In genomic region chr20:4445780-4446179, GRCh38 we compare ENCODE assay signal across 22 cellular contexts.
DNase-seq lines count a peak whose midpoint lies in the region; ATAC-seq and TF ChIP-seq lines count a peak whose summit lies in the region.
"Had no signal": no experiment of that assay in that cellular context is flagged by ENCODE, and none has a peak within 500 bp of the region (broad histone marks: within the 10 kb centered on the region; RNA-seq: fewer than 3 reads in every experiment).

No MANE protein-coding gene starts in this region.

- no peaks in the 10 kb centered on the region for H3K79me2 ChIP-seq in SK-N-SH (ENCODE audit: insufficient read depth)
- H3K79me2 ChIP-seq in neural progenitor cell (ENCODE audit: low read depth), result no peaks in the 10 kb centered on the region

- no peaks in the 10 kb centered on the region for H3K36me3 Mint-ChIP-seq in neural progenitor cell

- H3K4me3 ChIP-seq in SK-N-SH (ENCODE audit: low read depth in 2 of 2, low read length in 1 of 2) (no peak overlapping the region), neural progenitor cell (no peak overlapping the region)
- H3K4me3 ChIP-seq: GM12878 had no signal

- no peaks in the 10 kb centered on the region for H3K36me3 ChIP-seq in SK-N-SH (replicated peaks in 1 of 2; ENCODE audit: control insufficient read depth in 1 of 2, insufficient read depth in 2 of 2, low read length in 1 of 2)
- H3K36me3 ChIP-seq in neural progenitor cell, result no peaks in the 10 kb centered on the region

- H3K27me3 Mint-ChIP-seq in neural progenitor cell (ENCODE audit: insufficient read depth, low read depth), result peaks cover 11% of the 10 kb centered on the region

- TF ChIP-seq EP300 in SK-N-SH (IDR thresholded peaks at IDR 0.05; ENCODE audit: borderline replicate concordance in 1 of 2, low read depth in 1 of 2, low read length in 1 of 2), result no peak

- peak overlapping the region; percentile 31 for H3K27ac Mint-ChIP-seq in neural progenitor cell
- H3K27ac Mint-ChIP-seq: CD4-positive, alpha-beta T cell had no signal

- H3F3A ChIP-seq in SK-N-SH (replicated peaks; ENCODE audit: insufficient read depth), result peaks cover 46% of the 10 kb centered on the region
- H3F3A ChIP-seq in neural progenitor cell (ENCODE audit: low read depth), result no peaks in the 10 kb centered on the region

- H4K20me1 ChIP-seq in SK-N-SH (ENCODE audit: insufficient read depth) (no peaks in the 10 kb centered on the region), neural progenitor cell (ENCODE audit: low read depth) (no peaks in the 10 kb centered on the region)

- H2AFZ ChIP-seq in SK-N-SH (ENCODE audit: low read depth) (peak overlapping the region; percentile 3; the same call in 1 of the 2 replicates), neural progenitor cell (replicated peaks) (no peak overlapping the region)

- no peak for TF ChIP-seq CTCF in SK-N-SH (IDR thresholded peaks at IDR 0.05)
- no peak for TF ChIP-seq CTCF in neural progenitor cell (IDR thresholded peaks at IDR 0.05)

- no peaks in the 10 kb centered on the region for H3K9me3 ChIP-seq in SK-N-SH
- no peaks in the 10 kb centered on the region for H3K9me3 ChIP-seq in neural progenitor cell (ENCODE audit: low read depth)

- H3K4me2 ChIP-seq in SK-N-SH (no peak overlapping the region), neural progenitor cell (no peak overlapping the region)

- peaks cover 10% of the 10 kb centered on the region for H3K9me3 Mint-ChIP-seq in neural progenitor cell
- H3K9me3 Mint-ChIP-seq: CD4-positive, alpha-beta T cell had no signal

- POLR2A ChIA-PET in SK-N-SH (lab: Yijun Ruan, JAX), result no interaction called here

- DNase-seq in SK-N-SH (no peak), astrocyte of the hippocampus (ENCODE audit: low read depth, low spot score) (peak; percentile 69), neural progenitor cell (ENCODE audit: low spot score) (no peak), SK-N-DZ (ENCODE audit: low spot score) (no peak), foreskin melanocyte (no peak)
- DNase-seq in effector CD4-positive, alpha-beta T cell, result no peak
- DNase-seq: CD4-positive, alpha-beta T cell; DMS153; GF-D8; HCEC 1CT; KBM-7; MV-4-11; NCI-H1694 treated with DMSO at 0.1 percent for 48 hours; NCI-H510A; NCI-H748 treated with DMSO at 0.1 percent for 48 hours; OCI-M1; RPMI8226; SHP77 treated with DMSO at 0.1 percent for 48 hours had no signal

- H3K27me3 ChIP-seq in SK-N-SH (ENCODE audit: insufficient read depth) (no peaks in the 10 kb centered on the region), neural progenitor cell (no peaks in the 10 kb centered on the region)

- no peaks in the 10 kb centered on the region for H3K9me2 ChIP-seq in SK-N-SH

- no peak overlapping the region for H3K4me3 Mint-ChIP-seq in neural progenitor cell
- H3K4me3 Mint-ChIP-seq: CD4-positive, alpha-beta T cell had no signal

- H3K9ac ChIP-seq in SK-N-SH (no peak overlapping the region), neural progenitor cell (no peak overlapping the region)

- H3K4me1 ChIP-seq in SK-N-SH (ENCODE audit: control insufficient read depth in 1 of 2, insufficient read depth in 2 of 2, low read depth in 1 of 2, low read length in 1 of 2), result peaks cover 0 to 35% of the 10 kb centered on the region in 2 experiments; a peak in 2 of 4 replicates
- H3K4me1 ChIP-seq in neural progenitor cell, result peaks cover 10% of the 10 kb centered on the region

- H3K27ac ChIP-seq in SK-N-SH (ENCODE audit: low read depth in 2 of 2, low read length in 1 of 2) (peak overlapping the region in 1 of 2 experiments; percentile 72; a peak in 2 of 4 replicates), neural progenitor cell (no peak overlapping the region)
- H3K27ac ChIP-seq: 22Rv1 had no signal

- CTCF ChIA-PET in SK-N-SH (lab: Yijun Ruan, JAX), result no interaction called here

- ATAC-seq in SK-N-SH treated with all-trans-retinoic acid at 6 μM for 48 hours, result no peak
- no peak for ATAC-seq in HG02642 (IDR thresholded peaks at IDR 0.05; ENCODE audit: poor library complexity, unreplicated experiment)
- ATAC-seq: GM12878 had no signal

- H3K4me1 Mint-ChIP-seq in neural progenitor cell, result peaks cover 31% of the 10 kb centered on the region

- TF ChIP-seq RAD21 in SK-N-SH (IDR thresholded peaks at IDR 0.05; ENCODE audit: low read length), result no peak

- WGBS in SK-N-SH (ENCODE audit: low lambda C conversion rate), result 30% methylated on average over 4 of the region's 4 CpGs

TF ChIP-seq in SK-N-SH, 30 proteins besides CTCF, POLR2A, EP300 and RAD21:
- no peak for TF ChIP-seq MEF2A (IDR thresholded peaks at IDR 0.05; ENCODE audit: borderline replicate concordance, low read depth)
- TF ChIP-seq ELF1 (IDR thresholded peaks at IDR 0.05), result no peak
- TF ChIP-seq TEAD4 (IDR thresholded peaks at IDR 0.05; ENCODE audit: borderline replicate concordance, insufficient read depth), result no peak
- TF ChIP-seq RCOR1 (IDR thresholded peaks at IDR 0.05; ENCODE audit: low read length), result no peak
- no peak for TF ChIP-seq NRF1 (IDR thresholded peaks at IDR 0.05; ENCODE audit: low read depth, low read length)
- TF ChIP-seq GATA2 (CRISPR knock-in tag; IDR thresholded peaks at IDR 0.05), result no peak
- no peak for TF ChIP-seq GABPA (IDR thresholded peaks at IDR 0.05; ENCODE audit: low read depth)
- TF ChIP-seq MAX (IDR thresholded peaks at IDR 0.05; ENCODE audit: low read depth), result no peak
- TF ChIP-seq FOXM1 (IDR thresholded peaks at IDR 0.05; ENCODE audit: low read depth), result no peak
- TF ChIP-seq TAF1 (IDR thresholded peaks at IDR 0.05; ENCODE audit: borderline replicate concordance, low read depth, low read length), result no peak
- no peak for TF ChIP-seq TCF12 (IDR thresholded peaks at IDR 0.05)
- TF ChIP-seq JUND (IDR thresholded peaks at IDR 0.05), result no peak
- no peak for TF ChIP-seq RFX5 (IDR thresholded peaks at IDR 0.05; ENCODE audit: low read length)
- TF ChIP-seq YY1 (IDR thresholded peaks at IDR 0.05; ENCODE audit: low read depth), result no peak

TF ChIP-seq in SK-N-SH treated with all-trans-retinoic acid at 6 μM for 48 hours, 23 proteins besides CTCF, POLR2A, EP300 and RAD21 (continues in another document):
- TF ChIP-seq ZFP30 (CRISPR knock-in tag; IDR thresholded peaks at IDR 0.05) (no peak), OSR1 (CRISPR knock-in tag; IDR thresholded peaks at IDR 0.05) (no peak), TSHZ2 (CRISPR knock-in tag; IDR thresholded peaks at IDR 0.05) (no peak), RARB (CRISPR knock-in tag; IDR thresholded peaks at IDR 0.05) (no peak), ZNF565 (CRISPR knock-in tag; conservative IDR thresholded peaks at IDR 0.05; ENCODE audit: low read depth) (no peak), BACH2 (CRISPR knock-in tag; IDR thresholded peaks at IDR 0.05; ENCODE audit: borderline replicate concordance) (no peak), GLIS3 (CRISPR knock-in tag; IDR thresholded peaks at IDR 0.05) (no peak), ISL1 (CRISPR knock-in tag; IDR thresholded peaks at IDR 0.05) (no peak), TOX (CRISPR knock-in tag; IDR thresholded peaks at IDR 0.05; ENCODE audit: borderline replicate concordance) (no peak), PATZ1 (CRISPR knock-in tag; IDR thresholded peaks at IDR 0.05; ENCODE audit: borderline replicate concordance) (no peak), ARNTL (CRISPR knock-in tag; IDR thresholded peaks at IDR 0.05; ENCODE audit: borderline replicate concordance, low read depth) (no peak), ESRRG (CRISPR knock-in tag; IDR thresholded peaks at IDR 0.05) (no peak), ZFP3 (CRISPR knock-in tag; IDR thresholded peaks at IDR 0.05) (no peak), ZNF70 (CRISPR knock-in tag; IDR thresholded peaks at IDR 0.05) (no peak), ZC3H10 (CRISPR knock-in tag; IDR thresholded peaks at IDR 0.05) (no peak)
